In genomic region chr7:6106140-6106904, GRCh38 we compare ENCODE assay signal across 1 cellular context.
TF ChIP-seq lines count a peak whose summit lies in the region.

No MANE protein-coding gene starts in this region.

TF ChIP-seq in HepG2, 621 proteins besides CTCF, POLR2A, EP300 and RAD21 (continued from another document and continues in another):
- TF ChIP-seq ZNF720 (CRISPR knock-in tag; IDR thresholded peaks at IDR 0.05) = no peak
- no peak for TF ChIP-seq ZNF777 (CRISPR knock-in tag; IDR thresholded peaks at IDR 0.05)
- TF ChIP-seq, protein P1, sequence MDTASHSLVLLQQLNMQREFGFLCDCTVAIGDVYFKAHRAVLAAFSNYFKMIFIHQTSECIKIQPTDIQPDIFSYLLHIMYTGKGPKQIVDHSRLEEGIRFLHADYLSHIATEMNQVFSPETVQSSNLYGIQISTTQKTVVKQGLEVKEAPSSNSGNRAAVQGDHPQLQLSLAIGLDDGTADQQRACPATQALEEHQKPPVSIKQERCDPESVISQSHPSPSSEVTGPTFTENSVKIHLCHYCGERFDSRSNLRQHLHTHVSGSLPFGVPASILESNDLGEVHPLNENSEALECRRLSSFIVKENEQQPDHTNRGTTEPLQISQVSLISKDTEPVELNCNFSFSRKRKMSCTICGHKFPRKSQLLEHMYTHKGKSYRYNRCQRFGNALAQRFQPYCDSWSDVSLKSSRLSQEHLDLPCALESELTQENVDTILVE (CRISPR knock-in tag; IDR thresholded peaks at IDR 0.05) = peak; percentile 40; the same call in 1 of the 2 replicates
- no peak for TF ChIP-seq ZFP36L1 (CRISPR knock-in tag; IDR thresholded peaks at IDR 0.05)
- 0 out of 2 replicates have a peak, but pooled peaks have one; percentile 54 for TF ChIP-seq KDM5A (IDR thresholded peaks at IDR 0.05; ENCODE audit: borderline replicate concordance, low read length)
- TF ChIP-seq ZNF570 (CRISPR knock-in tag; IDR thresholded peaks at IDR 0.05; ENCODE audit: borderline replicate concordance) = no peak
- TF ChIP-seq MXI1 (IDR thresholded peaks at IDR 0.05; ENCODE audit: borderline replicate concordance, low read depth, low read length) = no peak
- peak; percentile 67 for TF ChIP-seq SAP130 (CRISPR knock-in tag; IDR thresholded peaks at IDR 0.05; ENCODE audit: low read depth)
- TF ChIP-seq GPN1 (CRISPR knock-in tag; IDR thresholded peaks at IDR 0.05; ENCODE audit: borderline replicate concordance) = no peak
- no peak for TF ChIP-seq ZNF558 (CRISPR knock-in tag; IDR thresholded peaks at IDR 0.05; ENCODE audit: borderline replicate concordance)
- TF ChIP-seq, protein P2, sequence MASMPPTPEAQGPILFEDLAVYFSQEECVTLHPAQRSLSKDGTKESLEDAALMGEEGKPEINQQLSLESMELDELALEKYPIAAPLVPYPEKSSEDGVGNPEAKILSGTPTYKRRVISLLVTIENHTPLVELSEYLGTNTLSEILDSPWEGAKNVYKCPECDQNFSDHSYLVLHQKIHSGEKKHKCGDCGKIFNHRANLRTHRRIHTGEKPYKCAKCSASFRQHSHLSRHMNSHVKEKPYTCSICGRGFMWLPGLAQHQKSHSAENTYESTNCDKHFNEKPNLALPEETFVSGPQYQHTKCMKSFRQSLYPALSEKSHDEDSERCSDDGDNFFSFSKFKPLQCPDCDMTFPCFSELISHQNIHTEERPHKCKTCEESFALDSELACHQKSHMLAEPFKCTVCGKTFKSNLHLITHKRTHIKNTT (CRISPR knock-in tag; IDR thresholded peaks at IDR 0.05) = no peak
- TF ChIP-seq FOXC1 (CRISPR knock-in tag; IDR thresholded peaks at IDR 0.05; ENCODE audit: borderline replicate concordance) = no peak
- no peak for TF ChIP-seq ZNF543 (CRISPR knock-in tag; IDR thresholded peaks at IDR 0.05)
- TF ChIP-seq SALL2 (CRISPR knock-in tag; IDR thresholded peaks at IDR 0.05) = no peak
- no peak for TF ChIP-seq HNRNPUL1 (IDR thresholded peaks at IDR 0.05; ENCODE audit: low read depth, low read length)
- TF ChIP-seq TP53 (CRISPR knock-in tag; conservative IDR thresholded peaks at IDR 0.05) = no peak
- TF ChIP-seq MEIS2 (CRISPR knock-in tag; IDR thresholded peaks at IDR 0.05) = no peak
- peak; percentile 41; the same call in 1 of the 2 replicates for TF ChIP-seq FOSL2 (CRISPR knock-in tag; IDR thresholded peaks at IDR 0.05)
- TF ChIP-seq ZNF460 (CRISPR knock-in tag; IDR thresholded peaks at IDR 0.05; ENCODE audit: borderline replicate concordance) = no peak
- no peak for TF ChIP-seq POLR2AphosphoS5 (IDR thresholded peaks at IDR 0.05; ENCODE audit: low read depth, low read length)
- no peak for TF ChIP-seq ZNF629 (CRISPR knock-in tag; conservative IDR thresholded peaks at IDR 0.05)
- no peak for TF ChIP-seq MLXIP (CRISPR knock-in tag; IDR thresholded peaks at IDR 0.05; ENCODE audit: borderline replicate concordance)
- no peak for TF ChIP-seq CEBPG (CRISPR knock-in tag; IDR thresholded peaks at IDR 0.05)
- TF ChIP-seq CENPX (CRISPR knock-in tag; IDR thresholded peaks at IDR 0.05) = no peak
- no peak for TF ChIP-seq ZSCAN21 (CRISPR knock-in tag; IDR thresholded peaks at IDR 0.05; ENCODE audit: borderline replicate concordance)
- TF ChIP-seq, protein P3, sequence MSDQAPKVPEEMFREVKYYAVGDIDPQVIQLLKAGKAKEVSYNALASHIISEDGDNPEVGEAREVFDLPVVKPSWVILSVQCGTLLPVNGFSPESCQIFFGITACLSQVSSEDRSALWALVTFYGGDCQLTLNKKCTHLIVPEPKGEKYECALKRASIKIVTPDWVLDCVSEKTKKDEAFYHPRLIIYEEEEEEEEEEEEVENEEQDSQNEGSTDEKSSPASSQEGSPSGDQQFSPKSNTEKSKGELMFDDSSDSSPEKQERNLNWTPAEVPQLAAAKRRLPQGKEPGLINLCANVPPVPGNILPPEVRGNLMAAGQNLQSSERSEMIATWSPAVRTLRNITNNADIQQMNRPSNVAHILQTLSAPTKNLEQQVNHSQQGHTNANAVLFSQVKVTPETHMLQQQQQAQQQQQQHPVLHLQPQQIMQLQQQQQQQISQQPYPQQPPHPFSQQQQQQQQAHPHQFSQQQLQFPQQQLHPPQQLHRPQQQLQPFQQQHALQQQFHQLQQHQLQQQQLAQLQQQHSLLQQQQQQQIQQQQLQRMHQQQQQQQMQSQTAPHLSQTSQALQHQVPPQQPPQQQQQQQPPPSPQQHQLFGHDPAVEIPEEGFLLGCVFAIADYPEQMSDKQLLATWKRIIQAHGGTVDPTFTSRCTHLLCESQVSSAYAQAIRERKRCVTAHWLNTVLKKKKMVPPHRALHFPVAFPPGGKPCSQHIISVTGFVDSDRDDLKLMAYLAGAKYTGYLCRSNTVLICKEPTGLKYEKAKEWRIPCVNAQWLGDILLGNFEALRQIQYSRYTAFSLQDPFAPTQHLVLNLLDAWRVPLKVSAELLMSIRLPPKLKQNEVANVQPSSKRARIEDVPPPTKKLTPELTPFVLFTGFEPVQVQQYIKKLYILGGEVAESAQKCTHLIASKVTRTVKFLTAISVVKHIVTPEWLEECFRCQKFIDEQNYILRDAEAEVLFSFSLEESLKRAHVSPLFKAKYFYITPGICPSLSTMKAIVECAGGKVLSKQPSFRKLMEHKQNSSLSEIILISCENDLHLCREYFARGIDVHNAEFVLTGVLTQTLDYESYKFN (CRISPR knock-in tag; conservative IDR thresholded peaks at IDR 0.05) = 0 out of 2 replicates have a peak, but pooled peaks have one; percentile 19
- TF ChIP-seq, protein P4, sequence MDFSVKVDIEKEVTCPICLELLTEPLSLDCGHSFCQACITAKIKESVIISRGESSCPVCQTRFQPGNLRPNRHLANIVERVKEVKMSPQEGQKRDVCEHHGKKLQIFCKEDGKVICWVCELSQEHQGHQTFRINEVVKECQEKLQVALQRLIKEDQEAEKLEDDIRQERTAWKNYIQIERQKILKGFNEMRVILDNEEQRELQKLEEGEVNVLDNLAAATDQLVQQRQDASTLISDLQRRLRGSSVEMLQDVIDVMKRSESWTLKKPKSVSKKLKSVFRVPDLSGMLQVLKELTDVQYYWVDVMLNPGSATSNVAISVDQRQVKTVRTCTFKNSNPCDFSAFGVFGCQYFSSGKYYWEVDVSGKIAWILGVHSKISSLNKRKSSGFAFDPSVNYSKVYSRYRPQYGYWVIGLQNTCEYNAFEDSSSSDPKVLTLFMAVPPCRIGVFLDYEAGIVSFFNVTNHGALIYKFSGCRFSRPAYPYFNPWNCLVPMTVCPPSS (IDR thresholded peaks at IDR 0.05) = no peak
- TF ChIP-seq GFI1 (CRISPR knock-in tag; IDR thresholded peaks at IDR 0.05; ENCODE audit: borderline replicate concordance) = no peak
- no peak for TF ChIP-seq HNRNPLL (IDR thresholded peaks at IDR 0.05; ENCODE audit: low read depth, low read length, poor library complexity, severe bottlenecking)
- TF ChIP-seq YEATS4 (CRISPR knock-in tag; IDR thresholded peaks at IDR 0.05; ENCODE audit: borderline replicate concordance) = no peak
- TF ChIP-seq, protein P5, sequence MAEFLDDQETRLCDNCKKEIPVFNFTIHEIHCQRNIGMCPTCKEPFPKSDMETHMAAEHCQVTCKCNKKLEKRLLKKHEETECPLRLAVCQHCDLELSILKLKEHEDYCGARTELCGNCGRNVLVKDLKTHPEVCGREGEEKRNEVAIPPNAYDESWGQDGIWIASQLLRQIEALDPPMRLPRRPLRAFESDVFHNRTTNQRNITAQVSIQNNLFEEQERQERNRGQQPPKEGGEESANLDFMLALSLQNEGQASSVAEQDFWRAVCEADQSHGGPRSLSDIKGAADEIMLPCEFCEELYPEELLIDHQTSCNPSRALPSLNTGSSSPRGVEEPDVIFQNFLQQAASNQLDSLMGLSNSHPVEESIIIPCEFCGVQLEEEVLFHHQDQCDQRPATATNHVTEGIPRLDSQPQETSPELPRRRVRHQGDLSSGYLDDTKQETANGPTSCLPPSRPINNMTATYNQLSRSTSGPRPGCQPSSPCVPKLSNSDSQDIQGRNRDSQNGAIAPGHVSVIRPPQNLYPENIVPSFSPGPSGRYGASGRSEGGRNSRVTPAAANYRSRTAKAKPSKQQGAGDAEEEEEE (CRISPR knock-in tag; IDR thresholded peaks at IDR 0.05; ENCODE audit: borderline replicate concordance) = no peak
- 0 out of 2 replicates have a peak, but pooled peaks have one; percentile 32 for TF ChIP-seq ZBTB38 (CRISPR knock-in tag; IDR thresholded peaks at IDR 0.05)
- no peak for TF ChIP-seq TAF15 (IDR thresholded peaks at IDR 0.05; ENCODE audit: low read depth, low read length, poor library complexity, severe bottlenecking)
- no peak for TF ChIP-seq TBL1XR1 (IDR thresholded peaks at IDR 0.05; ENCODE audit: borderline replicate concordance, low read length, partially characterized antibody)
- no peak for TF ChIP-seq FOXO4 (CRISPR knock-in tag; conservative IDR thresholded peaks at IDR 0.05)
- TF ChIP-seq CCAR2 (optimal IDR thresholded peaks at IDR 0.05; ENCODE audit: low read depth, low read length) = no peak
- no peak for TF ChIP-seq ZFP62 (CRISPR knock-in tag; IDR thresholded peaks at IDR 0.05)
- no peak; the same call in 1 of the 2 replicates for TF ChIP-seq IRF1 (CRISPR knock-in tag; IDR thresholded peaks at IDR 0.05; ENCODE audit: low read depth)
- no peak for TF ChIP-seq ZFP37 (CRISPR knock-in tag; IDR thresholded peaks at IDR 0.05; ENCODE audit: borderline replicate concordance)
- no peak for TF ChIP-seq MTA1 (CRISPR knock-in tag; IDR thresholded peaks at IDR 0.05; ENCODE audit: borderline replicate concordance)
- TF ChIP-seq MLLT10 (CRISPR knock-in tag; IDR thresholded peaks at IDR 0.05) = no peak
- TF ChIP-seq ZNF781 (CRISPR knock-in tag; IDR thresholded peaks at IDR 0.05; ENCODE audit: borderline replicate concordance, not compliant biosample characterization) = no peak
- no peak for TF ChIP-seq PTBP1 (IDR thresholded peaks at IDR 0.05; ENCODE audit: low read depth, low read length, poor library complexity, severe bottlenecking)
- TF ChIP-seq ZNF10 (CRISPR knock-in tag; IDR thresholded peaks at IDR 0.05; ENCODE audit: borderline replicate concordance, low read depth) = no peak
- TF ChIP-seq, protein P6, sequence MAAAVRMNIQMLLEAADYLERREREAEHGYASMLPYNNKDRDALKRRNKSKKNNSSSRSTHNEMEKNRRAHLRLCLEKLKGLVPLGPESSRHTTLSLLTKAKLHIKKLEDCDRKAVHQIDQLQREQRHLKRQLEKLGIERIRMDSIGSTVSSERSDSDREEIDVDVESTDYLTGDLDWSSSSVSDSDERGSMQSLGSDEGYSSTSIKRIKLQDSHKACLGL (CRISPR knock-in tag; IDR thresholded peaks at IDR 0.05) = no peak
- no peak for TF ChIP-seq ZNF160 (CRISPR knock-in tag; IDR thresholded peaks at IDR 0.05)
- TF ChIP-seq ZNF788 (CRISPR knock-in tag; IDR thresholded peaks at IDR 0.05; ENCODE audit: borderline replicate concordance) = peak; percentile 25; the same call in 1 of the 2 replicates
- TF ChIP-seq RXRA (CRISPR knock-in tag; IDR thresholded peaks at IDR 0.05) = no peak
- no peak for TF ChIP-seq NR2F1 (CRISPR knock-in tag; IDR thresholded peaks at IDR 0.05)
- TF ChIP-seq ARHGAP35 (CRISPR knock-in tag; IDR thresholded peaks at IDR 0.05; ENCODE audit: borderline replicate concordance) = no peak
- TF ChIP-seq HNRNPL (IDR thresholded peaks at IDR 0.05; ENCODE audit: low read depth, low read length) = no peak
- no peak for TF ChIP-seq ZNF749 (CRISPR knock-in tag; IDR thresholded peaks at IDR 0.05; ENCODE audit: borderline replicate concordance)
- no peak for TF ChIP-seq KLF12 (CRISPR knock-in tag; IDR thresholded peaks at IDR 0.05; ENCODE audit: borderline replicate concordance)
- no peak for TF ChIP-seq ZFP36L2 (CRISPR knock-in tag; IDR thresholded peaks at IDR 0.05)
- no peak for TF ChIP-seq KAT7 (CRISPR knock-in tag; IDR thresholded peaks at IDR 0.05; ENCODE audit: borderline replicate concordance)
- no peak for TF ChIP-seq SSRP1 (CRISPR knock-in tag; IDR thresholded peaks at IDR 0.05)
- TF ChIP-seq MBD4 (IDR thresholded peaks at IDR 0.05; ENCODE audit: borderline replicate concordance, low read length) = no peak
- TF ChIP-seq ZNF552 (CRISPR knock-in tag; IDR thresholded peaks at IDR 0.05; ENCODE audit: borderline replicate concordance) = no peak
- no peak for TF ChIP-seq MAZ (IDR thresholded peaks at IDR 0.05; ENCODE audit: borderline replicate concordance, low read depth, low read length)
- no peak for TF ChIP-seq MAZ (CRISPR knock-in tag; IDR thresholded peaks at IDR 0.05; ENCODE audit: low read depth)
- TF ChIP-seq RORA (CRISPR knock-in tag; IDR thresholded peaks at IDR 0.05) = no peak
- TF ChIP-seq ZMAT3 (CRISPR knock-in tag; conservative IDR thresholded peaks at IDR 0.05) = no peak
